Comparison of ENCODE assay signal across 11 cellular contexts in the genomic region with DNA sequence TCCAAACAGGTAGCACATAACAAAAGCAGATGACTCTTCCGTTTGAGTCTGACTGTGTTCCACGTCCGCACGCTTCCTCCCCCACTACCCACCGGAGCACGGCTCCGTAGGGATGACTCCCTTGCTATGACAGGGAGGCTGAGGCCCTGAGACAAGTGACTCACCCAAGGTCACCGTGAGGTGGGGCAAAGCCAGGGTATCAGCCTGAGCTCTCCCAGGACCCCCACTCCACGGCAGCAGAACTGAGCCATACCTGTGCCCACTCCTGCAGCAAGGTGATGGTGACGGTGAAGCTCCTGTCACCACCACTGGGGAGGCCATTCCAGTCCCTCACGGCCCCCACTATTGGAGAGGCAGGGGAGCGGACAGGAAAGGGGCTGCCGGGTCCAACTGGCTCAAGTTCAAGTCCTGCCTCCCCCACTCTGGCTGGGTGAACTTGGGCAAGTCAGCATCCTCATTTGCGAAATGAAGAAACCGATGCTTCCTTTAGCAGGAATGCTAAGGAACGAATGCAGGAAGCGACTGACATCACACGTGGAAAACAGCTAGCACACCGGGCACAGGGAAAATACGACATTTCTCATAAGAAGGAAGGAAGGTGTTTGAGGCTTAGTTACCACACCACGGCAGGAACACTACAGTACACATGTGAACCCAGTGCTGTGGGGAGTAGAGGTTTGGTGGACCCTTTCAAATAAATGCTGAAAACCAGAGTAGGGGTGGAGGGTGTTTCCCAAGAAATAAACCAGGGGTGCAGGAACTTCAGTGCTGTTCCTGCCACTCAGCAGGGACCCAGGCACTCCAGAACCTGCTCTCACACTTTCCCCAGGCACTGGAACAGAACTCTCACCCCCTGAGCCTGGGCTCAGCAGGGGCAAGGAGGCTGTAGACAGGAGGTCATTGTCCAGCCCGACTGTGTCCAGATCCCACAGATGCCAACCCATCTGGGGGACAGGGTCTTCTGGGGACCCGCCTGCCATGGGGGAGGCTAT. TPM values are rescaled to one million over a fixed set of nuclear protein-coding genes. Genes with fewer than 3 reads are reported as not detected.
DNase-seq lines count a peak whose midpoint lies in the region; ATAC-seq and TF ChIP-seq lines count a peak whose summit lies in the region.
"Had no signal": no experiment of that assay in that cellular context is flagged by ENCODE, and none has a peak within 500 bp of the region (broad histone marks: within the 10 kb centered on the region; RNA-seq: fewer than 3 reads in every experiment).

No MANE protein-coding gene starts in this region.

- TF ChIP-seq CTCF in AG10803 (conservative IDR thresholded peaks at IDR 0.05; ENCODE audit: low read length) (no peak), body of pancreas (IDR thresholded peaks at IDR 0.05) (no peak)

- 66% methylated on average over 18 to 23 of the region's 23 CpGs for WGBS in body of pancreas, 2 donors

- no peaks in the 10 kb centered on the region for H3K9me3 ChIP-seq in body of pancreas

- no peaks in the 10 kb centered on the region for H3K27me3 Mint-ChIP-seq in activated CD4-positive, alpha-beta memory T cell treated with anti-CD3 and anti-CD28 coated beads for 36 hours
- H3K27me3 Mint-ChIP-seq in activated CD4-positive, alpha-beta memory T cell treated with anti-CD3 and anti-CD28 coated beads, Interleukin-2, amount 10 ng/mL, durations not matched to agents 7 days and 5 days = peaks cover 23% of the 10 kb centered on the region

- H3K4me3 Mint-ChIP-seq in activated CD4-positive, alpha-beta memory T cell treated with anti-CD3 and anti-CD28 coated beads for 36 hours = no peak overlapping the region
- no peak overlapping the region for H3K4me3 Mint-ChIP-seq in activated CD4-positive, alpha-beta memory T cell treated with anti-CD3 and anti-CD28 coated beads, Interleukin-2, amount 10 ng/mL, durations not matched to agents 7 days and 5 days
- H3K4me3 Mint-ChIP-seq: activated CD4-positive, alpha-beta T cell treated with anti-CD3 and anti-CD28 coated beads, Interleukin-2, amount 10 ng/mL, durations not matched to agents 24 days and 14 days had no signal

- H3K27ac ChIP-seq in body of pancreas = peak overlapping the region in 3 of 4 donors; percentile 31 to 58 (median 42)

- intact Hi-C loops in body of pancreas (cut with DNase I) = no loop called here
- intact Hi-C loops in cardiac septum (cut with DNase I) = no loop called here
- intact Hi-C loops in posterior vena cava (cut with DNase I) = no loop called here
- intact Hi-C loops in activated CD4-positive, alpha-beta memory T cell treated with anti-CD3 and anti-CD28 coated beads for 36 hours (cut with micrococcal nuclease) = no loop called here

- no peak for TF ChIP-seq POLR2A in body of pancreas (IDR thresholded peaks at IDR 0.05)

- no peaks in the 10 kb centered on the region for H3K4me1 Mint-ChIP-seq in activated CD4-positive, alpha-beta memory T cell treated with anti-CD3 and anti-CD28 coated beads for 36 hours (ENCODE audit: low read depth)
- no peaks in the 10 kb centered on the region for H3K4me1 Mint-ChIP-seq in activated CD4-positive, alpha-beta memory T cell treated with anti-CD3 and anti-CD28 coated beads, Interleukin-2, amount 10 ng/mL, durations not matched to agents 7 days and 5 days
- H3K4me1 Mint-ChIP-seq: activated CD4-positive, alpha-beta T cell treated with anti-CD3 and anti-CD28 coated beads, Interleukin-2, amount 10 ng/mL, durations not matched to agents 24 days and 14 days; naive B cell had no signal

- H3K36me3 Mint-ChIP-seq in activated CD4-positive, alpha-beta memory T cell treated with anti-CD3 and anti-CD28 coated beads for 36 hours = no peaks in the 10 kb centered on the region
- H3K36me3 Mint-ChIP-seq in activated CD4-positive, alpha-beta memory T cell treated with anti-CD3 and anti-CD28 coated beads, Interleukin-2, amount 10 ng/mL, durations not matched to agents 7 days and 5 days (ENCODE audit: low read depth) = no peaks in the 10 kb centered on the region

- peaks cover 11% of the 10 kb centered on the region for H3K9me3 Mint-ChIP-seq in activated CD4-positive, alpha-beta memory T cell treated with anti-CD3 and anti-CD28 coated beads for 36 hours
- H3K9me3 Mint-ChIP-seq in activated CD4-positive, alpha-beta memory T cell treated with anti-CD3 and anti-CD28 coated beads, Interleukin-2, amount 10 ng/mL, durations not matched to agents 7 days and 5 days = no peaks in the 10 kb centered on the region
- H3K9me3 Mint-ChIP-seq: activated CD4-positive, alpha-beta T cell treated with anti-CD3 and anti-CD28 coated beads, Interleukin-2, amount 10 ng/mL, durations not matched to agents 24 days and 14 days had no signal

- POLR2A ChIA-PET in activated CD4-positive, alpha-beta memory T cell treated with anti-CD3 and anti-CD28 coated beads for 36 hours (lab: Charles Lee) = no interaction called here
- POLR2A ChIA-PET in activated CD4-positive, alpha-beta memory T cell treated with anti-CD3 and anti-CD28 coated beads, Interleukin-2, amount 10 ng/mL, durations not matched to agents 7 days and 5 days (lab: Charles Lee) = no interaction called here

- peak; percentile 80 for DNase-seq in AG10803 (ENCODE audit: low read depth)
- no peak for DNase-seq in body of pancreas
- peak; percentile 70 for DNase-seq in cardiac septum (ENCODE audit: low spot score)
- DNase-seq in posterior vena cava (ENCODE audit: low spot score) = peak; percentile 78
- DNase-seq in HuH-7 (ENCODE audit: low spot score) = no peak
- DNase-seq in activated CD4-positive, alpha-beta memory T cell treated with anti-CD3 and anti-CD28 coated beads for 36 hours = no peak
- no peak for DNase-seq in activated CD8-positive, alpha-beta memory T cell treated with anti-CD3 and anti-CD28 coated beads, Interleukin-2, amount 50 U/mL, for 48 hours
- DNase-seq in activated CD4-positive, alpha-beta memory T cell treated with anti-CD3 and anti-CD28 coated beads, Interleukin-2, amount 10 ng/mL, durations not matched to agents 7 days and 5 days = no peak
- DNase-seq: activated CD4-positive, alpha-beta T cell treated with anti-CD3 and anti-CD28 coated beads, Interleukin-2, amount 10 ng/mL, durations not matched to agents 24 days and 14 days; activated naive CD4-positive, alpha-beta T cell treated with Interleukin-2 at 50 U/mL for 16 hours; naive B cell had no signal

- H3K36me3 ChIP-seq in body of pancreas (replicated peaks in 1 of 2; ENCODE audit: insufficient read depth in 1 of 2, low read depth in 2 of 2) = no peaks in the 10 kb centered on the region

- H3K4me1 ChIP-seq in body of pancreas = peaks cover 21% of the 10 kb centered on the region

- no peak overlapping the region for H3K27ac Mint-ChIP-seq in activated CD4-positive, alpha-beta memory T cell treated with anti-CD3 and anti-CD28 coated beads for 36 hours
- H3K27ac Mint-ChIP-seq in activated CD4-positive, alpha-beta memory T cell treated with anti-CD3 and anti-CD28 coated beads, Interleukin-2, amount 10 ng/mL, durations not matched to agents 7 days and 5 days = no peak overlapping the region
- H3K27ac Mint-ChIP-seq: activated CD4-positive, alpha-beta T cell treated with anti-CD3 and anti-CD28 coated beads, Interleukin-2, amount 10 ng/mL, durations not matched to agents 24 days and 14 days had no signal

- ATAC-seq in body of pancreas = peak; percentile 5

- H3K27me3 ChIP-seq in body of pancreas = no peaks in the 10 kb centered on the region

- H3K4me3 ChIP-seq in AG10803 (ENCODE audit: low read length) (peak overlapping the region; percentile 24), body of pancreas (no peak overlapping the region)

- CTCF ChIA-PET in activated CD4-positive, alpha-beta memory T cell treated with anti-CD3 and anti-CD28 coated beads for 36 hours (lab: Charles Lee) = interaction anchor here (1.6 kb wide), 1 partner anchor 14 kb away, joined by 5 read pairs; no protein-coding TSS in a partner anchor
- CTCF ChIA-PET in activated CD4-positive, alpha-beta memory T cell treated with anti-CD3 and anti-CD28 coated beads, Interleukin-2, amount 10 ng/mL, durations not matched to agents 7 days and 5 days (lab: Charles Lee) = interaction anchor here (0.7 to 1.2 kb wide), 2 partner anchors 14 to 121 kb away, joined by 3 to 4 read pairs; no protein-coding TSS in a partner anchor

RNA-seq across cellular contexts. Expression of gene CBX7, which starts 32.4 kb away (rescaled TPM):
- total RNA-seq in body of pancreas (10 to 100 TPM; 38.1 to 41.2 TPM), cardiac septum (89.6 TPM), posterior vena cava (10 to 100 TPM; 50.2 to 55.8 TPM)
- total RNA-seq in activated CD4-positive, alpha-beta memory T cell treated with anti-CD3 and anti-CD28 coated beads for 36 hours = 10 to 100 TPM; 35.7 to 37.7 TPM
- total RNA-seq in activated CD4-positive, alpha-beta memory T cell treated with anti-CD3 and anti-CD28 coated beads, Interleukin-2, amount 10 ng/mL, durations not matched to agents 7 days and 5 days = 10 to 100 TPM; 24.9 to 25.0 TPM

RNA-seq across cellular contexts. Expression of gene PDGFB, which starts 59.9 kb away (rescaled TPM):
- total RNA-seq in body of pancreas = 10 to 100 TPM in 1 of 2 donors, 1 to 10 TPM in 1; 7.0 to 15.8 TPM
- total RNA-seq in cardiac septum = 21.2 TPM
- total RNA-seq in posterior vena cava = 1 to 10 TPM; 7.5 to 8.1 TPM
- total RNA-seq in activated CD4-positive, alpha-beta memory T cell treated with anti-CD3 and anti-CD28 coated beads for 36 hours = 10 to 100 TPM; 11.7 to 13.3 TPM
- total RNA-seq in activated CD4-positive, alpha-beta memory T cell treated with anti-CD3 and anti-CD28 coated beads, Interleukin-2, amount 10 ng/mL, durations not matched to agents 7 days and 5 days = 1 to 10 TPM; 6.4 to 6.5 TPM

Comparison
In these comparisons a context has a peak if more than half of its experiments do, and no peak if none do; other contexts are left out.
1. DNase-seq: peak in AG10803 (single experiment), cardiac septum (single experiment) and posterior vena cava (single experiment); none in body of pancreas (0 of 4), HuH-7 (single experiment), activated CD4-positive, alpha-beta memory T cell treated with anti-CD3 and anti-CD28 coated beads for 36 hours (single experiment), activated CD8-positive, alpha-beta memory T cell treated with anti-CD3 and anti-CD28 coated beads, Interleukin-2, amount 50 U/mL, for 48 hours (single experiment) and activated CD4-positive, alpha-beta memory T cell treated with anti-CD3 and anti-CD28 coated beads, Interleukin-2, amount 10 ng/mL, durations not matched to agents 7 days and 5 days (single experiment).